In the genomic region with DNA sequence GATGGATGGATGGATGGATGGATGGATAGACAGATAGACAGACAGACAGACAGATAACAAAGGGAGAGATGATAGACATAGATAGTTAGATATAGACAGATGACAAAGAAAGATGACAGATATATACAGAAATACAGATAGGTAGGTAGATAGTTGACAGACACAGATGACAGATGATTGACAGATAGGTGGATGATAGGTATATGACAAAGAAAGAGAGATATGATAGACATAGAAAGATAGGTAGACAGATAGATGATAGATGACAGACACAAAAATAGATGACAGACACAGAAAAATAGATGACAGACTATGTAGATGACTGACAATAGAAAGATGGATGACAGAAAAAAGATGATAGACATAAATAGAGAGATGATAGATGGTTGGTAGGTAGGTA, we compare ENCODE assay signal across 30 cellular contexts.
"Had no signal": no experiment of that assay in that cellular context is flagged by ENCODE, and none has a peak within 500 bp of the region (broad histone marks: within the 10 kb centered on the region; RNA-seq: fewer than 3 reads in every experiment).

No MANE protein-coding gene starts in this region.

- H3K4me3 ChIP-seq: adrenal gland, body of pancreas, colonic mucosa, dorsolateral prefrontal cortex, esophagus muscularis mucosa, gastrocnemius medialis, heart left ventricle had no signal

- H3K27ac ChIP-seq: adrenal gland, body of pancreas, colonic mucosa, dorsolateral prefrontal cortex, esophagus muscularis mucosa, foreskin keratinocyte, gastrocnemius medialis, heart left ventricle had no signal

- H3K9me3 ChIP-seq: adrenal gland, body of pancreas, colonic mucosa, esophagus muscularis mucosa, gastrocnemius medialis, heart left ventricle had no signal

- H3K27me3 ChIP-seq: adrenal gland, body of pancreas, colonic mucosa, gastrocnemius medialis, heart left ventricle had no signal

- H3K36me3 ChIP-seq: adrenal gland, colonic mucosa, esophagus muscularis mucosa, gastrocnemius medialis, heart left ventricle had no signal

- DNase-seq: activated CD4-positive, alpha-beta memory T cell treated with anti-CD3 and anti-CD28 coated beads for 36 hours; activated CD4-positive, alpha-beta T cell treated with anti-CD3 and anti-CD28 coated beads for 36 hours; activated CD4-positive, alpha-beta T cell treated with anti-CD3 and anti-CD28 coated beads, Interleukin-2, amount 10 ng/mL, durations not matched to agents 24 days and 14 days; activated CD4-positive, CD25-positive, alpha-beta regulatory T cell; activated CD4-positive, CD25-positive, alpha-beta regulatory T cell treated with anti-CD3 and anti-CD28 coated beads, Interleukin-2, amount 50 U/mL, for 72 hours; activated CD8-positive, alpha-beta memory T cell treated with anti-CD3 and anti-CD28 coated beads, Interleukin-2, amount 10 ng/mL, durations not matched to agents 7 days and 5 days; activated CD8-positive, alpha-beta memory T cell treated with anti-CD3 and anti-CD28 coated beads, Interleukin-2, amount 50 U/mL, for 4 hours; activated CD8-positive, alpha-beta T cell treated with anti-CD3 and anti-CD28 coated beads, Interleukin-2, amount 10 ng/mL, durations not matched to agents 7 days and 5 days; activated effector memory CD4-positive, alpha-beta T cell treated with anti-CD3 and anti-CD28 coated beads, Interleukin-2, amount 50 U/mL, for 16 hours; activated naive CD4-positive, alpha-beta T cell treated with anti-CD3 and anti-CD28 coated beads for 36 hours; activated naive CD8-positive, alpha-beta T cell treated with anti-CD3 and anti-CD28 coated beads for 36 hours; activated naive CD8-positive, alpha-beta T cell treated with anti-CD3 and anti-CD28 coated beads, Interleukin-2, amount 50 U/mL, for 24 hours; activated T-cell treated with anti-CD3 and anti-CD28 coated beads, Interleukin-2, amount 50 U/mL, for 1 hour; activated T-cell treated with anti-CD3 and anti-CD28 coated beads, Interleukin-2, amount 50 U/mL, for 48 hours; adrenal gland; amygdala; aorta; body of pancreas; caudate nucleus; cerebellar nuclear complex; colonic mucosa; dorsolateral prefrontal cortex; effector memory CD4-positive, alpha-beta T cell; erythroblast; foreskin keratinocyte; gastrocnemius medialis; glutamatergic neuron; heart left ventricle; T-helper 2 cell had no signal

- H3K4me1 ChIP-seq: adrenal gland, body of pancreas, colonic mucosa, esophagus muscularis mucosa, foreskin keratinocyte, gastrocnemius medialis, heart left ventricle had no signal

- ATAC-seq: activated CD4-positive, alpha-beta T cell treated with anti-CD3 and anti-CD28 coated beads for 36 hours; activated CD8-positive, alpha-beta memory T cell treated with anti-CD3 and anti-CD28 coated beads, Interleukin-2, amount 10 ng/mL, durations not matched to agents 7 days and 5 days; activated CD8-positive, alpha-beta T cell treated with anti-CD3 and anti-CD28 coated beads, Interleukin-2, amount 10 ng/mL, durations not matched to agents 7 days and 5 days; activated naive CD8-positive, alpha-beta T cell treated with anti-CD3 and anti-CD28 coated beads, Interleukin-2, amount 50 U/mL, for 24 hours; body of pancreas; foreskin keratinocyte; gastrocnemius medialis; heart left ventricle had no signal
